ENCODE assay signal across 7 cellular contexts in the genomic region with DNA sequence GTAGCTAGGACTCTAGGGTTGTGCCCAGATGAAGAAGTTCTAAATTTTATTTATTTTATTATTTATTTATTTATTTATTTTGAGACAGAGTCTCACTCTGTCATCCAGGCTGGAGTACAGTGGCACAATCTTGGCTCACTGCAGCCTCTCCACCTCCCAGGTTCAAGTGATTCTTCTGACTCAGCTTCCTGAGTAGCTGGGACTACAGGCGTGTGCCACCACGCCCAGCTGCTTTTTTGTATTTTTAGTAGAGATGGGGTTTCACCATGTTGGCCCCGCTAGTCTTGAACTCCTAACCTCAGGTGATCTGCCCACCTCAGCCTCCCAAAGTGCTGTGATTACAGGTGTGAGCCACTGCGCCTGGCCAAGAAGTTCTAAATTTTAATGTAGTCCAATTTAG. TPM values are rescaled to one million over a fixed set of nuclear protein-coding genes. Genes with fewer than 3 reads are reported as not detected.
DNase-seq lines count a peak whose midpoint lies in the region; ATAC-seq and TF ChIP-seq lines count a peak whose summit lies in the region.
"Not testable (repeated sequence)": the region's sequence is repeated elsewhere in the genome, so short reads cannot be mapped to it uniquely, and the experiment has no call there.

No MANE protein-coding gene starts in this region.

- H3K27me3 ChIP-seq in HCT116 (ENCODE audit: insufficient read depth, low read length); MM.1S (replicated peaks; ENCODE audit: insufficient read depth, low read length); SU-DHL-6 (ENCODE audit: low read length): not testable (repeated sequence)

- H3F3A ChIP-seq in MM.1S (ENCODE audit: insufficient read depth, low read length); SU-DHL-6 (ENCODE audit: insufficient read depth): not testable (repeated sequence)

- CTCF ChIA-PET in HCT116 (lab: Charles Lee): not testable (repeated sequence)
- CTCF ChIA-PET in activated CD4-positive, alpha-beta memory T cell treated with anti-CD3 and anti-CD28 coated beads, Interleukin-2, amount 10 ng/mL, durations not matched to agents 7 days and 5 days (lab: Charles Lee): interaction anchor here (0.8 to 1.0 kb wide), 2 partner anchors 58 to 89 kb away, joined by 3 to 4 read pairs; no protein-coding TSS in a partner anchor
- CTCF ChIA-PET in MCF 10A (lab: Yijun Ruan, JAX): interaction anchor here (0.7 to 1.1 kb wide), 4 partner anchors 53 to 328 kb away, joined by 3 read pairs; no protein-coding TSS in a partner anchor

- not testable (repeated sequence) for TF ChIP-seq RAD21 in HCT116 (IDR thresholded peaks at IDR 0.05; ENCODE audit: low read depth)

- peak; percentile 52 for ATAC-seq in HCT116

- TF ChIP-seq POLR2A in HCT116 (IDR thresholded peaks at IDR 0.05; ENCODE audit: borderline replicate concordance, extremely low read depth, insufficient read depth, insufficient read length): not testable (repeated sequence)

- H3K36me3 Mint-ChIP-seq in activated CD4-positive, alpha-beta memory T cell treated with anti-CD3 and anti-CD28 coated beads, Interleukin-2, amount 10 ng/mL, durations not matched to agents 7 days and 5 days (ENCODE audit: low read depth); MCF 10A (ENCODE audit: insufficient read depth, unreplicated experiment): not testable (repeated sequence)

- H3K27ac ChIP-seq in HCT116 (ENCODE audit: low read depth, low read length); MM.1S (ENCODE audit: low read length); SU-DHL-6 (ENCODE audit: low read depth, low read length): not testable (repeated sequence)

- H3K9me3 ChIP-seq in HCT116 (ENCODE audit: control insufficient read depth in 1 of 2, insufficient read depth in 1 of 2, low read depth in 1 of 2, low read length in 2 of 2); MM.1S (replicated peaks; ENCODE audit: insufficient read depth, low read length); SU-DHL-6 (ENCODE audit: insufficient read depth, low read length): not testable (repeated sequence)

- not testable (repeated sequence) for TF ChIP-seq CTCF in HCT116 (IDR thresholded peaks at IDR 0.05 in 2 of 3, conservative IDR thresholded peaks at IDR 0.05 in 1 of 3; ENCODE audit: borderline replicate concordance in 1 of 3, insufficient read depth in 1 of 3, low read depth in 2 of 3, low read length in 2 of 3); MM.1S (IDR thresholded peaks at IDR 0.05; ENCODE audit: low read length); SU-DHL-6 (IDR thresholded peaks at IDR 0.05; ENCODE audit: insufficient read depth, low read length, poor library complexity, severe bottlenecking); MCF 10A (IDR thresholded peaks at IDR 0.05; ENCODE audit: unreplicated experiment); epithelial cell of esophagus (IDR thresholded peaks at IDR 0.05; ENCODE audit: insufficient read depth, low read depth, low read length, missing control alignments)

- peak; percentile 23 for DNase-seq in ELR (ENCODE audit: low read depth)
- DNase-seq in HCT116 (ENCODE audit: low read depth, low spot score): not testable (repeated sequence)
- DNase-seq in MM.1S: peak; percentile 28
- DNase-seq in activated CD4-positive, alpha-beta memory T cell treated with anti-CD3 and anti-CD28 coated beads, Interleukin-2, amount 10 ng/mL, durations not matched to agents 7 days and 5 days: peak; percentile 47
- peak; percentile 69 for DNase-seq in MCF 10A (ENCODE audit: unreplicated experiment)
- peak; percentile 48 for DNase-seq in epithelial cell of esophagus (ENCODE audit: low read depth)

- not testable (repeated sequence) for BruUV-seq in HCT116 (replicated peaks; lab: Mats Ljungman, UMichigan); MCF 10A (replicated peaks; lab: Mats Ljungman, UMichigan)

- peak overlapping the region; percentile 35 for H3K27ac Mint-ChIP-seq in activated CD4-positive, alpha-beta memory T cell treated with anti-CD3 and anti-CD28 coated beads, Interleukin-2, amount 10 ng/mL, durations not matched to agents 7 days and 5 days
- H3K27ac Mint-ChIP-seq in MCF 10A (ENCODE audit: low read depth, unreplicated experiment): not testable (repeated sequence)

- H3K4me2 ChIP-seq in HCT116 (ENCODE audit: low read length): peak overlapping the region; percentile 50
- not testable (repeated sequence) for H3K4me2 ChIP-seq in MM.1S (ENCODE audit: low read depth, low read length)
- peak overlapping the region; percentile 30 for H3K4me2 ChIP-seq in SU-DHL-6 (ENCODE audit: low read depth, low read length, poor library complexity, severe bottlenecking)

- not testable (repeated sequence) for H3K9ac ChIP-seq in HCT116 (ENCODE audit: low read length); MM.1S (ENCODE audit: low read length); SU-DHL-6 (ENCODE audit: low read length)

- POLR2A ChIA-PET in HCT116 (lab: Charles Lee): not testable (repeated sequence)
- POLR2A ChIA-PET in activated CD4-positive, alpha-beta memory T cell treated with anti-CD3 and anti-CD28 coated beads, Interleukin-2, amount 10 ng/mL, durations not matched to agents 7 days and 5 days (lab: Charles Lee): interaction anchor here (1.2 to 3.0 kb wide), 5 partner anchors 10 to 53 kb away, joined by 4 to 31 read pairs (median 9); a partner anchor contains a TSS
- POLR2A ChIA-PET in MCF 10A (lab: Yijun Ruan, JAX): interaction anchor here (1.4 to 4.9 kb wide), 2 partner anchors 13 to 48 kb away, joined by 4 to 30 read pairs; a partner anchor contains a TSS

- not testable (repeated sequence) for H3K27me3 Mint-ChIP-seq in activated CD4-positive, alpha-beta memory T cell treated with anti-CD3 and anti-CD28 coated beads, Interleukin-2, amount 10 ng/mL, durations not matched to agents 7 days and 5 days; MCF 10A (ENCODE audit: insufficient read depth, unreplicated experiment)

- H2AFZ ChIP-seq in HCT116 (ENCODE audit: low read depth, low read length, poor library complexity, severe bottlenecking); MM.1S (ENCODE audit: low read length); SU-DHL-6 (ENCODE audit: low read depth, low read length, severe bottlenecking): not testable (repeated sequence)

- H3K9me2 ChIP-seq in HCT116 (ENCODE audit: insufficient read depth); MM.1S (replicated peaks; ENCODE audit: insufficient read depth, low read length); SU-DHL-6 (replicated peaks; ENCODE audit: insufficient read depth, low read length): not testable (repeated sequence)

- not testable (repeated sequence) for H3K36me3 ChIP-seq in HCT116 (ENCODE audit: control insufficient read depth in 1 of 2, insufficient read depth in 2 of 2, low read length in 2 of 2); MM.1S (replicated peaks; ENCODE audit: insufficient read depth, low read length); SU-DHL-6 (ENCODE audit: low read length)

- peaks cover 0 to 11% of the 10 kb centered on the region in 2 experiments; a peak in 2 of 4 replicates for H3K4me1 ChIP-seq in HCT116 (ENCODE audit: control insufficient read depth in 1 of 2, insufficient read depth in 2 of 2, low read length in 2 of 2)
- not testable (repeated sequence) for H3K4me1 ChIP-seq in MM.1S (ENCODE audit: low read length)

- RAD21 ChIA-PET in HCT116 (lab: Charles Lee; ENCODE audit: low non-redundant PET in 1 of 2, low total read pairs in 2 of 2, uncharacterized antibody in 2 of 2, unreplicated experiment in 2 of 2): not testable (repeated sequence)

- H3K4me1 Mint-ChIP-seq in activated CD4-positive, alpha-beta memory T cell treated with anti-CD3 and anti-CD28 coated beads, Interleukin-2, amount 10 ng/mL, durations not matched to agents 7 days and 5 days: peaks cover 11% of the 10 kb centered on the region
- H3K4me1 Mint-ChIP-seq in MCF 10A (ENCODE audit: insufficient read depth, unreplicated experiment): not testable (repeated sequence)

- H4K20me1 ChIP-seq in HCT116 (ENCODE audit: insufficient read depth); MM.1S (ENCODE audit: insufficient read depth, low read length); SU-DHL-6 (ENCODE audit: low read depth, low read length): not testable (repeated sequence)

- not testable (repeated sequence) for H3K9me3 Mint-ChIP-seq in activated CD4-positive, alpha-beta memory T cell treated with anti-CD3 and anti-CD28 coated beads, Interleukin-2, amount 10 ng/mL, durations not matched to agents 7 days and 5 days; MCF 10A (ENCODE audit: unreplicated experiment)

- H3K79me2 ChIP-seq in HCT116 (ENCODE audit: insufficient read depth, low read length); MM.1S (ENCODE audit: low read length); SU-DHL-6 (ENCODE audit: insufficient read depth, low read length): not testable (repeated sequence)

- H3K4me3 ChIP-seq in HCT116 (replicated peaks in 1 of 2; ENCODE audit: low read depth in 1 of 2, low read length in 2 of 2); MM.1S (ENCODE audit: low read length); SU-DHL-6 (ENCODE audit: insufficient read depth, low read length, poor library complexity, severe bottlenecking); epithelial cell of esophagus (ENCODE audit: low read length): not testable (repeated sequence)

- H3K4me3 Mint-ChIP-seq in activated CD4-positive, alpha-beta memory T cell treated with anti-CD3 and anti-CD28 coated beads, Interleukin-2, amount 10 ng/mL, durations not matched to agents 7 days and 5 days; MCF 10A (ENCODE audit: unreplicated experiment): not testable (repeated sequence)

- intact Hi-C loops in HCT116 (cut with micrococcal nuclease); MCF 10A (cut with micrococcal nuclease): not testable (repeated sequence)

RNA-seq across cellular contexts. Expression of a gene that starts 13.8 kb away (rescaled TPM):
- total RNA-seq in HCT116 (2021; ENCODE audit: unreplicated experiment) (4.9 TPM), MCF 10A (2022) (8.2 and 8.5 TPM in 2 replicates)
- polyA plus RNA-seq in HCT116 (2012): 1.1 and 2.4 TPM in 2 replicates
- total RNA-seq in activated CD4-positive, alpha-beta memory T cell treated with anti-CD3 and anti-CD28 coated beads, Interleukin-2, amount 10 ng/mL, durations not matched to agents 7 days and 5 days: 1 to 10 TPM; 4.5 to 4.7 TPM

RNA-seq across cellular contexts. Expression of a gene that starts 47.8 kb away (rescaled TPM):
- 111 TPM for total RNA-seq in HCT116 (2021; ENCODE audit: unreplicated experiment)
- 59.5 and 84.4 TPM in 2 replicates for polyA plus RNA-seq in HCT116 (2012)
- total RNA-seq in activated CD4-positive, alpha-beta memory T cell treated with anti-CD3 and anti-CD28 coated beads, Interleukin-2, amount 10 ng/mL, durations not matched to agents 7 days and 5 days: 10 to 100 TPM; 85.0 to 86.3 TPM
- total RNA-seq in MCF 10A (2022): 114 and 138 TPM in 2 replicates
